Comparison of ENCODE assay signal across 8 cellular contexts in the genomic region with DNA sequence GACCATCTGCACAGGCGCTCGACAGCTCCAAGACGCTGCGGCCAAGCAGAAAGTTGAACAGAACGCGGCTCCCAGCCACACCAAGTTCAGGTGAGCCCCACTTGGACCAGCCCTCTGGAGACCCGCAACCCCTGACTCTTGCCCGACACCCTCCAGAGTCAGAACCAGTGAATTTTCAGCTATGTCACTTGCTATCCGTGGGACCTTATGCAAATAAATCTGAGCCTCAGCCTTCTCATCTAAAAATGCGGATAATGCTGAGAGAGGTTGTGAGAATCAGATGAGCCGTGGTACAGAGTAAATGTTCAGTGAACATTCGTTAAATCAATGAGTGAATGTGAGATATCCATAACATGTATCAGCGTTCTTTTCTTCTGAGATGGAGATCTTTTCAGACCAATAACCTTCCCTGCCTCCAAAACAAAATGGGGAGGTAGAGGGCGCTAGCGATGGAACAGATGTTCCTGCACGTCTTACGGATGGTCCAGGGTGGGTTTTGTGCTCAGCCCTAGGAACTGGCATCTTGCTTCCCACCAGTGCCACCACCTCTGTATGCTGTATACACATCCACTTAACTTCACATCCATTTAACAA. TPM values are rescaled to one million over a fixed set of nuclear protein-coding genes. Genes with fewer than 3 reads are reported as not detected.
A peak's percentile ranks its signal among the peaks of the same experiment; 100 is the strongest.
DNase-seq lines count a peak whose midpoint lies in the region; ATAC-seq, FAIRE-seq and TF ChIP-seq lines count a peak whose summit lies in the region.

No MANE protein-coding gene starts in this region.

- H3K4me1 ChIP-seq in mesodermal cell (ENCODE audit: control insufficient read depth, insufficient read depth, low read length, poor library complexity, severe bottlenecking), result peaks cover 26% of the 10 kb centered on the region
- no peaks in the 10 kb centered on the region for H3K4me1 ChIP-seq in uterus

- H3K36me3 ChIP-seq in bronchial epithelial cell (ENCODE audit: control insufficient read depth, insufficient read depth, low read length) (peaks cover 6% of the 10 kb centered on the region), mesodermal cell (ENCODE audit: control insufficient read depth, insufficient read depth, low read length) (peaks cover 60% of the 10 kb centered on the region), uterus (no peaks in the 10 kb centered on the region)

- TF ChIP-seq CTCF in bronchial epithelial cell (IDR thresholded peaks at IDR 0.05; ENCODE audit: insufficient read depth, low read length, severe bottlenecking) (peak; percentile 42), uterus (IDR thresholded peaks at IDR 0.05) (no peak)

- peak overlapping the region; percentile 51 for H3K4me3 ChIP-seq in bronchial epithelial cell (ENCODE audit: low read depth, low read length)
- H3K4me3 ChIP-seq in mesodermal cell (ENCODE audit: extremely low read depth, insufficient read depth, low read length, poor library complexity, severe bottlenecking), result peak overlapping the region; percentile 92
- H3K4me3 ChIP-seq in uterus, result peak overlapping the region; percentile 75 to 92

- no peak for FAIRE-seq in bronchial epithelial cell (lab: Jason Lieb, UNC)

- intact Hi-C loops in uterus (cut with DNase I; ENCODE audit: low total_unique reads), result no loop called here

- H3K27ac ChIP-seq in mesodermal cell (ENCODE audit: low read depth, low read length, severe bottlenecking) (peak overlapping the region; percentile 93), uterus (peak overlapping the region; percentile 83 to 94)

- peak; percentile 26 for DNase-seq in stimulated activated CD4-positive, alpha-beta T cell treated with anti-CD3 and anti-CD28 coated beads, Interleukin-15, amount 100 ng/mL, for 24 hours
- DNase-seq in stimulated activated CD4-positive, alpha-beta T cell treated with anti-CD3 and anti-CD28 coated beads, Interleukin-2, amount 100 ng/mL, for 48 hours, result no peak
- DNase-seq in NCI-H69 (lab: John Stamatoyannopoulos, UW), result peak; percentile 19
- peak; percentile 18 for DNase-seq in bronchial epithelial cell (ENCODE audit: low read depth)
- no peak for DNase-seq in uterus
- DNase-seq in COR-L47 (lab: John Stamatoyannopoulos, UW), result no peak

- ATAC-seq in HG02884 (IDR thresholded peaks at IDR 0.05; ENCODE audit: unreplicated experiment), result no peak

- no peaks in the 10 kb centered on the region for H3K27me3 ChIP-seq in bronchial epithelial cell (ENCODE audit: control insufficient read depth, insufficient read depth, low read length)
- no peaks in the 10 kb centered on the region for H3K27me3 ChIP-seq in uterus

- 3% methylated on average over 10 to 13 of the region's 17 CpGs for WGBS in mesodermal cell (ENCODE audit: insufficient coverage in 2 of 2), 2 experiments

- H3K9me3 ChIP-seq in mesodermal cell (ENCODE audit: control insufficient read depth, low read length) (no peaks in the 10 kb centered on the region), uterus (no peaks in the 10 kb centered on the region)

- TF ChIP-seq POLR2A in uterus (IDR thresholded peaks at IDR 0.05), result no peak

RNA-seq across cellular contexts. Expression of a gene that starts 0.5 kb away (rescaled TPM):
- total RNA-seq in bronchial epithelial cell (31.1 and 43.0 TPM in 2 replicates), uterus (10 to 100 TPM in 3 of 4 donors, 1 to 10 TPM in 1; 4.4 to 32.8 (median 18.9) TPM)
- 53.3 TPM for polyA plus RNA-seq in mesodermal cell (2013, experiment 1 of 2)
- 47.2 TPM for polyA plus RNA-seq in mesodermal cell (2013, experiment 2 of 2)

RNA-seq across cellular contexts. Expression of a gene that starts 0.8 kb away (rescaled TPM):
- total RNA-seq in bronchial epithelial cell (14.5 and 18.6 TPM in 2 replicates), uterus (10 to 100 TPM; 16.9 to 24.8 (median 21.5) TPM)
- 30.9 TPM for polyA plus RNA-seq in mesodermal cell (2013, experiment 1 of 2)
- 29.1 TPM for polyA plus RNA-seq in mesodermal cell (2013, experiment 2 of 2)

Comparison
In these comparisons a context has a peak if more than half of its experiments do, and no peak if none do; other contexts are left out.
1. DNase-seq: peak in stimulated activated CD4-positive, alpha-beta T cell treated with anti-CD3 and anti-CD28 coated beads, Interleukin-15, amount 100 ng/mL, for 24 hours (single experiment), NCI-H69 (single experiment) and bronchial epithelial cell (single experiment); none in stimulated activated CD4-positive, alpha-beta T cell treated with anti-CD3 and anti-CD28 coated beads, Interleukin-2, amount 100 ng/mL, for 48 hours (0 of 2), uterus (0 of 2) and COR-L47 (single experiment).
2. Peak in every context shown above with its lines, with median percentiles within 50 percentile points of each other: H3K4me3 ChIP-seq.